Comparison of ENCODE assay signal across 1 cellular context in the genomic region with DNA sequence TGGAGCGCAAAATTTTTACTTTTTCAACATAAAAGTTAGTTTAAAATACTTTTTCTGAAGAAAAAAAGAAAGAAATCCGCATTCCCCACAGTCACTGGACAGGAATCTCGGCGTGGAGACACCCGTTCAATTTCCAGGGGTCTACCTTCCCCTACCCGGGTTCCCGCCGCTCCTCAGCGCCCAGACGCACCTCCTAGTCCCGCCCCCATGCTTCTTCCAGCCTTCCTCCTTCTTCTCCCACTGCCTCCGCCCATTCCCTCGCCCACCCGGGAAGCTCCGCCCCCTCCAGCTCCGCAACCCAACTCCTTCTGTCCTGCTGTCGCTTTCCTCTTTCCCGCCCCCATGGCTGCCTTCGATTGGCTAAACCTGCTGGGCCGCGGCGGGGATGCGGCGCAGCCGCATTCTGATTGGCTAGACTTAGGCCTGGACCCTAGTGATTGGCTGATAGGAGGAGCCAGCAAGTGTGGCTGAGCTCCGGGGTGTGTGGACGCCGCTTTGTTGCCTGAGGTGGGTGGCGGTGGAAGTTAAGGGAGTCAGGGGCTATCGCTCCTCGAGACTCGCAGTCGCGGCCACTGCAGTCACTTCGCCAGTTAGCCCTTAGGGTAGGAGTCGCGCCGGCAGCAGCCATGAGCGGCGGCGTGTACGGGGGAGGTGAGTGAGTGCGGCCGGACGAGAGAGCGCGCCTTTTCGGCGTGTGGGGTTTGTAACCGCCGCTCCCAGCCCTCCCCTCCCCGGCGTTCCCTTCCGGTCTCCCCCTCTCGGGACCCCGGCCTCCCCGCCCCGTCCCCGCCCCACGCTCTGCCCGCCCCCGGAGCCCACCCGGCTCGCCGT.
TF ChIP-seq lines count a peak whose summit lies in the region.

A gene (plus strand): TSS at position 460 of the 831 bp plus-strand sequence. CDS start 167 bp downstream, at position 627.

TF ChIP-seq in GM12878, 131 proteins besides CTCF, POLR2A, EP300 and RAD21 (continued from another document and continues in another):
- TF ChIP-seq, protein P1, sequence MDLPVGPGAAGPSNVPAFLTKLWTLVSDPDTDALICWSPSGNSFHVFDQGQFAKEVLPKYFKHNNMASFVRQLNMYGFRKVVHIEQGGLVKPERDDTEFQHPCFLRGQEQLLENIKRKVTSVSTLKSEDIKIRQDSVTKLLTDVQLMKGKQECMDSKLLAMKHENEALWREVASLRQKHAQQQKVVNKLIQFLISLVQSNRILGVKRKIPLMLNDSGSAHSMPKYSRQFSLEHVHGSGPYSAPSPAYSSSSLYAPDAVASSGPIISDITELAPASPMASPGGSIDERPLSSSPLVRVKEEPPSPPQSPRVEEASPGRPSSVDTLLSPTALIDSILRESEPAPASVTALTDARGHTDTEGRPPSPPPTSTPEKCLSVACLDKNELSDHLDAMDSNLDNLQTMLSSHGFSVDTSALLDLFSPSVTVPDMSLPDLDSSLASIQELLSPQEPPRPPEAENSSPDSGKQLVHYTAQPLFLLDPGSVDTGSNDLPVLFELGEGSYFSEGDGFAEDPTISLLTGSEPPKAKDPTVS (IDR thresholded peaks at IDR 0.05; ENCODE audit: low read depth, low read length) = no peak
- peak; percentile 82; the same call in 1 of the 2 replicates for TF ChIP-seq SIN3A (IDR thresholded peaks at IDR 0.05; ENCODE audit: low read depth, low read length)
- no peak for TF ChIP-seq ZZZ3 (IDR thresholded peaks at IDR 0.05; ENCODE audit: control insufficient read depth, insufficient read length, low read depth)
- TF ChIP-seq WRNIP1 (IDR thresholded peaks at IDR 0.05; ENCODE audit: borderline replicate concordance, low read depth, low read length) = no peak
- TF ChIP-seq NR2C2 (IDR thresholded peaks at IDR 0.05; ENCODE audit: borderline replicate concordance, control insufficient read depth, insufficient read length, low read depth) = no peak
- TF ChIP-seq ZNF622 (IDR thresholded peaks at IDR 0.05) = peak; percentile 97
- TF ChIP-seq YY1 (IDR thresholded peaks at IDR 0.05; ENCODE audit: low read depth, low read length) = peak; percentile 59; the same call in 1 of the 2 replicates
- no peak; the same call in 1 of the 2 replicates for TF ChIP-seq SMARCA5 (IDR thresholded peaks at IDR 0.05)
- no peak for TF ChIP-seq NR2C1 (IDR thresholded peaks at IDR 0.05)
- TF ChIP-seq POLR2AphosphoS5 (IDR thresholded peaks at IDR 0.05; ENCODE audit: low read length) = peak; percentile 79
- peak; percentile 45 for TF ChIP-seq RELA (IDR thresholded peaks at IDR 0.05; ENCODE audit: borderline replicate concordance, partially characterized antibody)
- no peak for TF ChIP-seq ZNF24 (IDR thresholded peaks at IDR 0.05)
- TF ChIP-seq JUND (IDR thresholded peaks at IDR 0.05; ENCODE audit: low read depth, low read length) = no peak
- TF ChIP-seq NFYA (IDR thresholded peaks at IDR 0.05; ENCODE audit: borderline replicate concordance, low read depth, low read length) = peak; percentile 83
- TF ChIP-seq ASH2L (IDR thresholded peaks at IDR 0.05; ENCODE audit: borderline replicate concordance, low read depth) = no peak
- TF ChIP-seq, protein P2, sequence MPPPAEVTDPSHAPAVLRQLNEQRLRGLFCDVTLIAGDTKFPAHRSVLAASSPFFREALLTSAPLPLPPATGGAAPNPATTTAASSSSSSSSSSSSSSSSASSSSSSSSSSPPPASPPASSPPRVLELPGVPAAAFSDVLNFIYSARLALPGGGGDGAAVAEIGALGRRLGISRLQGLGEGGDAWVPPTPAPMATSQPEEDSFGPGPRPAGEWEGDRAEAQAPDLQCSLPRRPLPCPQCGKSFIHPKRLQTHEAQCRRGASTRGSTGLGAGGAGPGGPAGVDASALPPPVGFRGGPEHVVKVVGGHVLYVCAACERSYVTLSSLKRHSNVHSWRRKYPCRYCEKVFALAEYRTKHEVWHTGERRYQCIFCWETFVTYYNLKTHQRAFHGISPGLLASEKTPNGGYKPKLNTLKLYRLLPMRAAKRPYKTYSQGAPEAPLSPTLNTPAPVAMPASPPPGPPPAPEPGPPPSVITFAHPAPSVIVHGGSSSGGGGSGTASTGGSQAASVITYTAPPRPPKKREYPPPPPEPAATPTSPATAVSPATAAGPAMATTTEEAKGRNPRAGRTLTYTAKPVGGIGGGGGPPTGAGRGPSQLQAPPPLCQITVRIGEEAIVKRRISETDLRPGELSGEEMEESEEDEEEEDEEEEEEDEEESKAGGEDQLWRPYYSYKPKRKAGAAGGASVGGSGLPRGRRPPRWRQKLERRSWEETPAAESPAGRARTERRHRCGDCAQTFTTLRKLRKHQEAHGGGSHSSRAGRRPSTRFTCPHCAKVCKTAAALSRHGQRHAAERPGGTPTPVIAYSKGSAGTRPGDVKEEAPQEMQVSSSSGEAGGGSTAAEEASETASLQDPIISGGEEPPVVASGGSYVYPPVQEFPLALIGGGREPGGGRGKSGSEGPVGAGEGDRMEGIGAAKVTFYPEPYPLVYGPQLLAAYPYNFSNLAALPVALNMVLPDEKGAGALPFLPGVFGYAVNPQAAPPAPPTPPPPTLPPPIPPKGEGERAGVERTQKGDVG (CRISPR knock-in tag; IDR thresholded peaks at IDR 0.05) = no peak
- TF ChIP-seq, protein P3, sequence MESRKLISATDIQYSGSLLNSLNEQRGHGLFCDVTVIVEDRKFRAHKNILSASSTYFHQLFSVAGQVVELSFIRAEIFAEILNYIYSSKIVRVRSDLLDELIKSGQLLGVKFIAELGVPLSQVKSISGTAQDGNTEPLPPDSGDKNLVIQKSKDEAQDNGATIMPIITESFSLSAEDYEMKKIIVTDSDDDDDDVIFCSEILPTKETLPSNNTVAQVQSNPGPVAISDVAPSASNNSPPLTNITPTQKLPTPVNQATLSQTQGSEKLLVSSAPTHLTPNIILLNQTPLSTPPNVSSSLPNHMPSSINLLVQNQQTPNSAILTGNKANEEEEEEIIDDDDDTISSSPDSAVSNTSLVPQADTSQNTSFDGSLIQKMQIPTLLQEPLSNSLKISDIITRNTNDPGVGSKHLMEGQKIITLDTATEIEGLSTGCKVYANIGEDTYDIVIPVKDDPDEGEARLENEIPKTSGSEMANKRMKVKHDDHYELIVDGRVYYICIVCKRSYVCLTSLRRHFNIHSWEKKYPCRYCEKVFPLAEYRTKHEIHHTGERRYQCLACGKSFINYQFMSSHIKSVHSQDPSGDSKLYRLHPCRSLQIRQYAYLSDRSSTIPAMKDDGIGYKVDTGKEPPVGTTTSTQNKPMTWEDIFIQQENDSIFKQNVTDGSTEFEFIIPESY (IDR thresholded peaks at IDR 0.05) = no peak
- no peak for TF ChIP-seq STAT3 (IDR thresholded peaks at IDR 0.05; ENCODE audit: low read depth, low read length)
- TF ChIP-seq, protein P4, sequence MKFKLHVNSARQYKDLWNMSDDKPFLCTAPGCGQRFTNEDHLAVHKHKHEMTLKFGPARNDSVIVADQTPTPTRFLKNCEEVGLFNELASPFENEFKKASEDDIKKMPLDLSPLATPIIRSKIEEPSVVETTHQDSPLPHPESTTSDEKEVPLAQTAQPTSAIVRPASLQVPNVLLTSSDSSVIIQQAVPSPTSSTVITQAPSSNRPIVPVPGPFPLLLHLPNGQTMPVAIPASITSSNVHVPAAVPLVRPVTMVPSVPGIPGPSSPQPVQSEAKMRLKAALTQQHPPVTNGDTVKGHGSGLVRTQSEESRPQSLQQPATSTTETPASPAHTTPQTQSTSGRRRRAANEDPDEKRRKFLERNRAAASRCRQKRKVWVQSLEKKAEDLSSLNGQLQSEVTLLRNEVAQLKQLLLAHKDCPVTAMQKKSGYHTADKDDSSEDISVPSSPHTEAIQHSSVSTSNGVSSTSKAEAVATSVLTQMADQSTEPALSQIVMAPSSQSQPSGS (IDR thresholded peaks at IDR 0.05; ENCODE audit: low read length) = no peak
- peak; percentile 38; the same call in 1 of the 2 replicates for TF ChIP-seq HCFC1 (IDR thresholded peaks at IDR 0.05; ENCODE audit: low read length)
- TF ChIP-seq PML (IDR thresholded peaks at IDR 0.05; ENCODE audit: low read length) = 0 out of 2 replicates have a peak, but pooled peaks have one; percentile 48
- TF ChIP-seq, protein P5, sequence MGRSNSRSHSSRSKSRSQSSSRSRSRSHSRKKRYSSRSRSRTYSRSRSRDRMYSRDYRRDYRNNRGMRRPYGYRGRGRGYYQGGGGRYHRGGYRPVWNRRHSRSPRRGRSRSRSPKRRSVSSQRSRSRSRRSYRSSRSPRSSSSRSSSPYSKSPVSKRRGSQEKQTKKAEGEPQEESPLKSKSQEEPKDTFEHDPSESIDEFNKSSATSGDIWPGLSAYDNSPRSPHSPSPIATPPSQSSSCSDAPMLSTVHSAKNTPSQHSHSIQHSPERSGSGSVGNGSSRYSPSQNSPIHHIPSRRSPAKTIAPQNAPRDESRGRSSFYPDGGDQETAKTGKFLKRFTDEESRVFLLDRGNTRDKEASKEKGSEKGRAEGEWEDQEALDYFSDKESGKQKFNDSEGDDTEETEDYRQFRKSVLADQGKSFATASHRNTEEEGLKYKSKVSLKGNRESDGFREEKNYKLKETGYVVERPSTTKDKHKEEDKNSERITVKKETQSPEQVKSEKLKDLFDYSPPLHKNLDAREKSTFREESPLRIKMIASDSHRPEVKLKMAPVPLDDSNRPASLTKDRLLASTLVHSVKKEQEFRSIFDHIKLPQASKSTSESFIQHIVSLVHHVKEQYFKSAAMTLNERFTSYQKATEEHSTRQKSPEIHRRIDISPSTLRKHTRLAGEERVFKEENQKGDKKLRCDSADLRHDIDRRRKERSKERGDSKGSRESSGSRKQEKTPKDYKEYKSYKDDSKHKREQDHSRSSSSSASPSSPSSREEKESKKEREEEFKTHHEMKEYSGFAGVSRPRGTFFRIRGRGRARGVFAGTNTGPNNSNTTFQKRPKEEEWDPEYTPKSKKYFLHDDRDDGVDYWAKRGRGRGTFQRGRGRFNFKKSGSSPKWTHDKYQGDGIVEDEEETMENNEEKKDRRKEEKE (IDR thresholded peaks at IDR 0.05) = no peak
- TF ChIP-seq TCF12 (IDR thresholded peaks at IDR 0.05; ENCODE audit: low read depth, low read length) = 0 out of 2 replicates have a peak, but pooled peaks have one; percentile 16
- TF ChIP-seq CHD1 (IDR thresholded peaks at IDR 0.05; ENCODE audit: low read depth, low read length) = 0 out of 2 replicates have a peak, but pooled peaks have one; percentile 29
- TF ChIP-seq, protein P6, sequence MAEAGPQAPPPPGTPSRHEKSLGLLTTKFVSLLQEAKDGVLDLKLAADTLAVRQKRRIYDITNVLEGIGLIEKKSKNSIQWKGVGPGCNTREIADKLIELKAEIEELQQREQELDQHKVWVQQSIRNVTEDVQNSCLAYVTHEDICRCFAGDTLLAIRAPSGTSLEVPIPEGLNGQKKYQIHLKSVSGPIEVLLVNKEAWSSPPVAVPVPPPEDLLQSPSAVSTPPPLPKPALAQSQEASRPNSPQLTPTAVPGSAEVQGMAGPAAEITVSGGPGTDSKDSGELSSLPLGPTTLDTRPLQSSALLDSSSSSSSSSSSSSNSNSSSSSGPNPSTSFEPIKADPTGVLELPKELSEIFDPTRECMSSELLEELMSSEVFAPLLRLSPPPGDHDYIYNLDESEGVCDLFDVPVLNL (IDR thresholded peaks at IDR 0.05; ENCODE audit: low read depth, low read length) = peak; percentile 78
- TF ChIP-seq, protein P7, sequence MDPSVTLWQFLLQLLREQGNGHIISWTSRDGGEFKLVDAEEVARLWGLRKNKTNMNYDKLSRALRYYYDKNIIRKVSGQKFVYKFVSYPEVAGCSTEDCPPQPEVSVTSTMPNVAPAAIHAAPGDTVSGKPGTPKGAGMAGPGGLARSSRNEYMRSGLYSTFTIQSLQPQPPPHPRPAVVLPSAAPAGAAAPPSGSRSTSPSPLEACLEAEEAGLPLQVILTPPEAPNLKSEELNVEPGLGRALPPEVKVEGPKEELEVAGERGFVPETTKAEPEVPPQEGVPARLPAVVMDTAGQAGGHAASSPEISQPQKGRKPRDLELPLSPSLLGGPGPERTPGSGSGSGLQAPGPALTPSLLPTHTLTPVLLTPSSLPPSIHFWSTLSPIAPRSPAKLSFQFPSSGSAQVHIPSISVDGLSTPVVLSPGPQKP (IDR thresholded peaks at IDR 0.05; ENCODE audit: low read depth, low read length) = no peak
- TF ChIP-seq EGR1 (IDR thresholded peaks at IDR 0.05; ENCODE audit: borderline replicate concordance in 1 of 2, low read depth in 2 of 2, low read length in 2 of 2) = peak in 1 of 2 experiments; percentile 76; a peak in 1 of 3 replicates
- no peak for TF ChIP-seq ESRRA (IDR thresholded peaks at IDR 0.05; ENCODE audit: low read length)
- TF ChIP-seq, protein P8, sequence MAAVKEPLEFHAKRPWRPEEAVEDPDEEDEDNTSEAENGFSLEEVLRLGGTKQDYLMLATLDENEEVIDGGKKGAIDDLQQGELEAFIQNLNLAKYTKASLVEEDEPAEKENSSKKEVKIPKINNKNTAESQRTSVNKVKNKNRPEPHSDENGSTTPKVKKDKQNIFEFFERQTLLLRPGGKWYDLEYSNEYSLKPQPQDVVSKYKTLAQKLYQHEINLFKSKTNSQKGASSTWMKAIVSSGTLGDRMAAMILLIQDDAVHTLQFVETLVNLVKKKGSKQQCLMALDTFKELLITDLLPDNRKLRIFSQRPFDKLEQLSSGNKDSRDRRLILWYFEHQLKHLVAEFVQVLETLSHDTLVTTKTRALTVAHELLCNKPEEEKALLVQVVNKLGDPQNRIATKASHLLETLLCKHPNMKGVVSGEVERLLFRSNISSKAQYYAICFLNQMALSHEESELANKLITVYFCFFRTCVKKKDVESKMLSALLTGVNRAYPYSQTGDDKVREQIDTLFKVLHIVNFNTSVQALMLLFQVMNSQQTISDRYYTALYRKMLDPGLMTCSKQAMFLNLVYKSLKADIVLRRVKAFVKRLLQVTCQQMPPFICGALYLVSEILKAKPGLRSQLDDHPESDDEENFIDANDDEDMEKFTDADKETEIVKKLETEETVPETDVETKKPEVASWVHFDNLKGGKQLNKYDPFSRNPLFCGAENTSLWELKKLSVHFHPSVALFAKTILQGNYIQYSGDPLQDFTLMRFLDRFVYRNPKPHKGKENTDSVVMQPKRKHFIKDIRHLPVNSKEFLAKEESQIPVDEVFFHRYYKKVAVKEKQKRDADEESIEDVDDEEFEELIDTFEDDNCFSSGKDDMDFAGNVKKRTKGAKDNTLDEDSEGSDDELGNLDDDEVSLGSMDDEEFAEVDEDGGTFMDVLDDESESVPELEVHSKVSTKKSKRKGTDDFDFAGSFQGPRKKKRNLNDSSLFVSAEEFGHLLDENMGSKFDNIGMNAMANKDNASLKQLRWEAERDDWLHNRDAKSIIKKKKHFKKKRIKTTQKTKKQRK (IDR thresholded peaks at IDR 0.05; ENCODE audit: low read depth, low read length) = peak; percentile 76; the same call in 1 of the 2 replicates
- peak; percentile 58 for TF ChIP-seq RUNX3 (IDR thresholded peaks at IDR 0.05; ENCODE audit: low read length)
- peak; percentile 86 for TF ChIP-seq CREB1 (IDR thresholded peaks at IDR 0.05; ENCODE audit: low read depth)
- TF ChIP-seq POU2F2 (IDR thresholded peaks at IDR 0.05; ENCODE audit: borderline replicate concordance, low read depth, low read length) = 0 out of 3 replicates have a peak, but pooled peaks have one; percentile 51
- TF ChIP-seq RB1 (IDR thresholded peaks at IDR 0.05; ENCODE audit: borderline replicate concordance) = peak; percentile 89; the same call in 1 of the 2 replicates
- TF ChIP-seq PAX8 (IDR thresholded peaks at IDR 0.05) = no peak
- TF ChIP-seq NR2F1 (conservative IDR thresholded peaks at IDR 0.05) = no peak
